Comparison of ENCODE assay signal across 15 cellular contexts in genomic region chr16:57469917-57470470, GRCh38. TPM values are rescaled to one million over a fixed set of nuclear protein-coding genes. Genes with fewer than 3 reads are reported as not detected.
A peak's percentile ranks its signal among the peaks of the same experiment; 100 is the strongest.
DNase-seq lines count a peak whose midpoint lies in the region; TF ChIP-seq lines count a peak whose summit lies in the region.
"Had no signal": no experiment of that assay in that cellular context is flagged by ENCODE, and none has a peak within 500 bp of the region (broad histone marks: within the 10 kb centered on the region; RNA-seq: fewer than 3 reads in every experiment).

No MANE protein-coding gene starts in this region.

- H3K36me3 Mint-ChIP-seq in activated T-cell treated with anti-CD3 and anti-CD28 coated beads, Interleukin-2, amount 50 U/mL, for 24 hours (ENCODE audit: low read depth): peaks cover 75% of the 10 kb centered on the region

- TF ChIP-seq POLR2A in transverse colon (IDR thresholded peaks at IDR 0.05) (no peak), tibial nerve (IDR thresholded peaks at IDR 0.05) (no peak)

- TF ChIP-seq CTCF in transverse colon (IDR thresholded peaks at IDR 0.05) (no peak), tibial nerve (IDR thresholded peaks at IDR 0.05) (no peak)

- no peak for DNase-seq in activated T-cell treated with anti-CD3 and anti-CD28 coated beads, Interleukin-2, amount 50 U/mL, for 24 hours
- DNase-seq in activated T-cell treated with anti-CD3 and anti-CD28 coated beads, Interleukin-2, amount 50 U/mL, for 1 hour: no peak
- DNase-seq in islet precursor cell: peak; percentile 61
- no peak for DNase-seq in transverse colon
- DNase-seq in tibial nerve (ENCODE audit: low spot score in 2 of 2): no peak
- DNase-seq in effector memory CD4-positive, alpha-beta T cell: no peak
- DNase-seq: activated CD4-positive, alpha-beta T cell treated with anti-CD3 and anti-CD28 coated beads, Interleukin-2, amount 50 U/mL, for 4 hours; activated effector memory CD4-positive, alpha-beta T cell treated with Interleukin-2 at 50 U/mL for 16 hours; H7; kidney glomerular epithelial cell; NCI-H2081 treated with DMSO at 0.1 percent for 48 hours had no signal

- peaks cover 14% of the 10 kb centered on the region for H3K4me1 Mint-ChIP-seq in activated T-cell treated with anti-CD3 and anti-CD28 coated beads, Interleukin-2, amount 50 U/mL, for 24 hours (ENCODE audit: low read depth)

- H3K9me3 ChIP-seq in transverse colon (no peaks in the 10 kb centered on the region), tibial nerve (no peaks in the 10 kb centered on the region)
- H3K9me3 ChIP-seq in effector memory CD4-positive, alpha-beta T cell (ENCODE audit: control insufficient read depth, low read length): no peaks in the 10 kb centered on the region
- H3K9me3 ChIP-seq: esophagus muscularis mucosa, heart left ventricle had no signal

- H3K4me3 ChIP-seq in transverse colon (no peak overlapping the region), tibial nerve (no peak overlapping the region)
- no peak overlapping the region for H3K4me3 ChIP-seq in effector memory CD4-positive, alpha-beta T cell (ENCODE audit: insufficient read depth, low read depth, low read length, poor library complexity, severe bottlenecking)
- H3K4me3 ChIP-seq: esophagus muscularis mucosa, GM12878, heart left ventricle had no signal

- peaks cover 0 to 30% (median 12%) of the 10 kb centered on the region in 4 donors for H3K36me3 ChIP-seq in transverse colon
- peaks cover 6 to 99% (median 18%) of the 10 kb centered on the region in 3 donors for H3K36me3 ChIP-seq in tibial nerve
- peaks cover 72% of the 10 kb centered on the region for H3K36me3 ChIP-seq in effector memory CD4-positive, alpha-beta T cell (ENCODE audit: control insufficient read depth, insufficient read depth, low read length)

- H3K27me3 ChIP-seq in transverse colon (no peaks in the 10 kb centered on the region), tibial nerve (no peaks in the 10 kb centered on the region)
- no peaks in the 10 kb centered on the region for H3K27me3 ChIP-seq in effector memory CD4-positive, alpha-beta T cell (replicated peaks; ENCODE audit: control insufficient read depth, insufficient read depth, low read length, poor library complexity, severe bottlenecking)
- H3K27me3 ChIP-seq: esophagus muscularis mucosa, heart left ventricle had no signal

- intact Hi-C loops in transverse colon (cut with DNase I; ENCODE audit: low total_unique reads): no loop called here

- H3K27me3 Mint-ChIP-seq in activated T-cell treated with anti-CD3 and anti-CD28 coated beads, Interleukin-2, amount 50 U/mL, for 24 hours: no peaks in the 10 kb centered on the region

- H3K27ac Mint-ChIP-seq in activated T-cell treated with anti-CD3 and anti-CD28 coated beads, Interleukin-2, amount 50 U/mL, for 24 hours: peak overlapping the region; percentile 44
- H3K27ac Mint-ChIP-seq: CD8-positive, alpha-beta T cell had no signal

- H3K4me1 ChIP-seq in transverse colon (peaks cover 11 to 27% (median 19%) of the 10 kb centered on the region in 4 donors), tibial nerve (peaks cover 0 to 38% (median 10%) of the 10 kb centered on the region in 4 donors)
- H3K4me1 ChIP-seq in effector memory CD4-positive, alpha-beta T cell (ENCODE audit: control insufficient read depth, insufficient read depth, low read length, poor library complexity, severe bottlenecking): peaks cover under 1% of the 10 kb centered on the region

- peak overlapping the region; percentile 30 to 67 (median 48) for H3K27ac ChIP-seq in transverse colon
- H3K27ac ChIP-seq in tibial nerve: no peak overlapping the region
- H3K27ac ChIP-seq in effector memory CD4-positive, alpha-beta T cell (ENCODE audit: insufficient read depth, low read length, poor library complexity, severe bottlenecking): no peak overlapping the region

- in situ Hi-C loops in transverse colon (cut with MboI; ENCODE audit: low pct_ligation_motif_present in 1 of 4, low pct_unique_long_range_greater_than_20kb in 1 of 4, low sequenced_read_pairs in 3 of 4): no loop called here

- H3K9me3 Mint-ChIP-seq in activated T-cell treated with anti-CD3 and anti-CD28 coated beads, Interleukin-2, amount 50 U/mL, for 24 hours: no peaks in the 10 kb centered on the region
- H3K9me3 Mint-ChIP-seq: CD8-positive, alpha-beta T cell had no signal

- 63 to 77% methylated on average over 3 to 9 of the region's 9 CpGs for WGBS in transverse colon (ENCODE audit: low coverage in 1 of 2), 2 donors
- 64 to 75% methylated on average over 8 to 9 of the region's 9 CpGs for WGBS in tibial nerve, 2 donors

- no peak for TF ChIP-seq EP300 in transverse colon (IDR thresholded peaks at IDR 0.05; ENCODE audit: low read depth)
- no peak for TF ChIP-seq EP300 in tibial nerve (IDR thresholded peaks at IDR 0.05)

- H3K4me3 Mint-ChIP-seq in activated T-cell treated with anti-CD3 and anti-CD28 coated beads, Interleukin-2, amount 50 U/mL, for 24 hours: no peak overlapping the region
- H3K4me3 Mint-ChIP-seq: CD8-positive, alpha-beta T cell had no signal

RNA-seq across cellular contexts. Expression of gene POLR2C, which starts 7.5 kb away (rescaled TPM):
- total RNA-seq in transverse colon (100 to 1,000 TPM in 1 of 4 donors, 10 to 100 TPM in 3; 39.2 to 104 (median 72.7) TPM), tibial nerve (100 to 1,000 TPM in 3 of 4 donors, 10 to 100 TPM in 1; 77.1 to 146 (median 101) TPM)

RNA-seq across cellular contexts. Expression of gene DOK4, which starts 16.3 kb away (rescaled TPM):
- 100 to 1,000 TPM in 3 of 4 donors, 10 to 100 TPM in 1; 57.9 to 312 (median 143) TPM for total RNA-seq in transverse colon
- 10 to 100 TPM; 22.8 to 33.1 (median 29.1) TPM for total RNA-seq in tibial nerve

RNA-seq across cellular contexts. Expression of gene COQ9, which starts 22.7 kb away (rescaled TPM):
- total RNA-seq in transverse colon (100 to 1,000 TPM; 113 to 154 (median 148) TPM), tibial nerve (10 to 100 TPM; 20.6 to 35.0 (median 27.5) TPM)

RNA-seq across cellular contexts. Expression of gene CIAPIN1, which starts 22.8 kb away (rescaled TPM):
- total RNA-seq in transverse colon (10 to 100 TPM; 20.9 to 48.3 (median 40.5) TPM), tibial nerve (10 to 100 TPM; 23.4 to 26.7 (median 25.7) TPM)

Comparison
In these comparisons a context has a peak if more than half of its experiments do, and no peak if none do; other contexts are left out.
1. H3K27ac ChIP-seq: peak in transverse colon (4 of 4); none in tibial nerve (0 of 4) and effector memory CD4-positive, alpha-beta T cell (single experiment).